24 cellular contexts compared by ENCODE assay signal in the genomic region with DNA sequence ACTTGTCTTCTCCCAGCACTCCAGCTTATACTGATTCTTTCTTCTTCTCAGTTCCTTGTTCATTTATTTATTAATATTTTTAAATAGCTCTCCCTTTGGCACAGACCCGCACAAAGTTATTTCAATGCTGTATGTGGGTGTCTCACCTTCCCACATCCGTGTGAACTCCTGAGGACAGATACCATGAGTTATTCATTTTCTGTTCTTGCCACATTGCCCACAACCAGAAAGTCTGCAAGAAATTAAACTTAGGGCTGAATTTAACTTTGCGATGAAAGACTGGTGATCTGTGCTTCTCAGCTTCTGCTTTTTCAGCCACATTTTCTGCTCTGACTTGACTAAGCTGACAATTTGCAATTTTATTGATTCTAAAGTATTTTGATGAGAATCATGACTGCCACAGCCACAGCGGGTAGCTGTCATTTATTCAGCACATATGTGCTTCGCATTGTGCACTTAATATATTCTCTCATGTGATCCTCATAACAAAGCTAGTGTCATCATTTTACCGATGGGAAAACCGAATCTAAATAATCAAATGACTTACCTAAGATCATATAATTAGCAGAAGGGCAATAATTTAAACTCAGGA.
"Had no signal": no experiment of that assay in that cellular context is flagged by ENCODE, and none has a peak within 500 bp of the region (broad histone marks: within the 10 kb centered on the region; RNA-seq: fewer than 3 reads in every experiment).

No MANE protein-coding gene starts in this region.

- H3K9me3 Mint-ChIP-seq: activated CD8-positive, alpha-beta T cell treated with anti-CD3 and anti-CD28 coated beads for 36 hours; activated naive CD4-positive, alpha-beta T cell treated with anti-CD3 and anti-CD28 coated beads, Interleukin-2, amount 50 U/mL, for 24 hours; activated T-helper 1 cell treated with anti-CD3 and anti-CD28 coated beads, Interleukin-12 subunit alpha, Interleukin-12 subunit beta, Interleukin-2, Interleukin-4 antibody, amounts not matched to agents 30 ng/mL and 10 ng/mL and 1 ng/mL, durations not matched to agents 14 hours and 24 hours and 36 hours; neural progenitor cell; stimulated activated naive B cell treated with anti-CD40 and anti-IgM and Interleukin-4, amounts not matched to agents 10 μg/mL and 1 μg/mL and 100 μg/mL, for 72 hours; type B pancreatic cell had no signal

- ATAC-seq: activated CD8-positive, alpha-beta memory T cell treated with anti-CD3 and anti-CD28 coated beads, Interleukin-2, amount 10 ng/mL, durations not matched to agents 7 days and 5 days; activated CD8-positive, alpha-beta T cell treated with anti-CD3 and anti-CD28 coated beads for 36 hours; body of pancreas; left lobe of liver; lower lobe of right lung; mucosa of descending colon; stimulated activated naive B cell treated with anti-CD40 and anti-IgM and Interleukin-4, amounts not matched to agents 10 μg/mL and 1 μg/mL and 100 μg/mL, for 72 hours had no signal

- H3K27ac Mint-ChIP-seq: activated CD8-positive, alpha-beta memory T cell treated with anti-CD3 and anti-CD28 coated beads, Interleukin-2, amount 10 ng/mL, durations not matched to agents 7 days and 5 days; activated CD8-positive, alpha-beta T cell treated with anti-CD3 and anti-CD28 coated beads for 36 hours; activated naive CD4-positive, alpha-beta T cell treated with anti-CD3 and anti-CD28 coated beads, Interleukin-2, amount 50 U/mL, for 24 hours; activated T-helper 1 cell treated with anti-CD3 and anti-CD28 coated beads, Interleukin-12 subunit alpha, Interleukin-12 subunit beta, Interleukin-2, Interleukin-4 antibody, amounts not matched to agents 30 ng/mL and 10 ng/mL and 1 ng/mL, durations not matched to agents 14 hours and 24 hours and 36 hours; naive B cell; neural progenitor cell; stimulated activated naive B cell treated with anti-CD40 and anti-IgM and Interleukin-4, amounts not matched to agents 10 μg/mL and 1 μg/mL and 100 μg/mL, for 72 hours; type B pancreatic cell had no signal

- H3K36me3 Mint-ChIP-seq: activated CD8-positive, alpha-beta memory T cell treated with anti-CD3 and anti-CD28 coated beads, Interleukin-2, amount 10 ng/mL, durations not matched to agents 7 days and 5 days; activated naive CD4-positive, alpha-beta T cell treated with anti-CD3 and anti-CD28 coated beads, Interleukin-2, amount 50 U/mL, for 24 hours; naive B cell; neural progenitor cell; stimulated activated naive B cell treated with anti-CD40 and anti-IgM and Interleukin-4, amounts not matched to agents 10 μg/mL and 1 μg/mL and 100 μg/mL, for 72 hours; type B pancreatic cell had no signal

- H3K4me1 Mint-ChIP-seq: activated CD8-positive, alpha-beta memory T cell treated with anti-CD3 and anti-CD28 coated beads, Interleukin-2, amount 10 ng/mL, durations not matched to agents 7 days and 5 days; activated naive CD4-positive, alpha-beta T cell treated with anti-CD3 and anti-CD28 coated beads, Interleukin-2, amount 50 U/mL, for 24 hours; naive B cell had no signal

- H3K4me3 Mint-ChIP-seq: activated CD8-positive, alpha-beta memory T cell treated with anti-CD3 and anti-CD28 coated beads, Interleukin-2, amount 10 ng/mL, durations not matched to agents 7 days and 5 days; activated CD8-positive, alpha-beta T cell treated with anti-CD3 and anti-CD28 coated beads for 36 hours; activated naive CD4-positive, alpha-beta T cell treated with anti-CD3 and anti-CD28 coated beads, Interleukin-2, amount 50 U/mL, for 24 hours; activated T-helper 1 cell treated with anti-CD3 and anti-CD28 coated beads, Interleukin-12 subunit alpha, Interleukin-12 subunit beta, Interleukin-2, Interleukin-4 antibody, amounts not matched to agents 30 ng/mL and 10 ng/mL and 1 ng/mL, durations not matched to agents 14 hours and 24 hours and 36 hours; naive B cell; neural progenitor cell; stimulated activated naive B cell treated with anti-CD40 and anti-IgM and Interleukin-4, amounts not matched to agents 10 μg/mL and 1 μg/mL and 100 μg/mL, for 72 hours; type B pancreatic cell had no signal

- DNase-seq: activated CD4-positive, alpha-beta T cell treated with anti-CD3 and anti-CD28 coated beads for 48 hours; activated CD8-positive, alpha-beta memory T cell treated with anti-CD3 and anti-CD28 coated beads, Interleukin-2, amount 10 ng/mL, durations not matched to agents 7 days and 5 days; activated CD8-positive, alpha-beta T cell treated with anti-CD3 and anti-CD28 coated beads for 36 hours; activated gamma-delta T cell; activated T-cell treated with anti-CD3 and anti-CD28 coated beads for 4 hours; body of pancreas; dermis blood vessel endothelial cell; effector CD8-positive, alpha-beta T cell; erythroblast; foreskin fibroblast; lower lobe of right lung; mesendoderm; mucosa of descending colon; naive B cell; retina; sigmoid colon; stimulated activated CD4-positive, alpha-beta T cell treated with anti-CD3 and anti-CD28 coated beads, Interleukin-15, amount 100 ng/mL, for 24 hours; stimulated activated CD8-positive, alpha-beta memory T cell treated with anti-CD3 and anti-CD28 coated beads, Interleukin-4, amount 100 ng/mL, for 48 hours; stimulated activated naive B cell treated with anti-CD40 and anti-IgM and Interleukin-4, amounts not matched to agents 10 μg/mL and 1 μg/mL and 100 μg/mL, for 72 hours had no signal

- H3K27me3 Mint-ChIP-seq: activated CD8-positive, alpha-beta memory T cell treated with anti-CD3 and anti-CD28 coated beads, Interleukin-2, amount 10 ng/mL, durations not matched to agents 7 days and 5 days; activated CD8-positive, alpha-beta T cell treated with anti-CD3 and anti-CD28 coated beads for 36 hours; type B pancreatic cell had no signal
